1 cellular context compared by ENCODE assay signal in the genomic region with DNA sequence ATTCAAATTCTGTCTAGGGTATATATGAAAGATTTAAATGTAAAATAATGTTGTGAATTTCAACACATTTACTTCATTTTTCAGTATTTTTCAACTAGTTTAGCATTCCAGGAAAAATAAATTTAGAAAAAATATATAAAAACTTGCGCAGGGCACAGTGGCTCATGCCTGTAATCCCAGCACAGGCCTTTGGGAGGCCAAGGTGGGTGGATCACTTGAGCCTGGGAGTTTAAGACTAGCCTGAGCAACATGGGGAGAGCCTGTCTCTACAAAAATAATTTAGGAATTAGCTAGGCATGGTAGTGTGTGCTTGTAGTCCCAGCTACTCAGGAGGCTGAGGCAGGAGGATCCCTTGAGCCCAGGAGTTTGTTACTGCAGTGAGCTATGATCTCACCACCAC.
TF ChIP-seq lines count a peak whose summit lies in the region.

No MANE protein-coding gene starts in this region.

TF ChIP-seq in K562, 482 proteins besides CTCF, POLR2A, EP300 and RAD21:
- peak in 1 of 2 experiments; percentile 29; a peak in 2 of 4 replicates for TF ChIP-seq NRF1 (conservative IDR thresholded peaks at IDR 0.05 in 1 of 2, IDR thresholded peaks at IDR 0.05 in 1 of 2)
